ENCODE assay signal across 8 cellular contexts in the genomic region with DNA sequence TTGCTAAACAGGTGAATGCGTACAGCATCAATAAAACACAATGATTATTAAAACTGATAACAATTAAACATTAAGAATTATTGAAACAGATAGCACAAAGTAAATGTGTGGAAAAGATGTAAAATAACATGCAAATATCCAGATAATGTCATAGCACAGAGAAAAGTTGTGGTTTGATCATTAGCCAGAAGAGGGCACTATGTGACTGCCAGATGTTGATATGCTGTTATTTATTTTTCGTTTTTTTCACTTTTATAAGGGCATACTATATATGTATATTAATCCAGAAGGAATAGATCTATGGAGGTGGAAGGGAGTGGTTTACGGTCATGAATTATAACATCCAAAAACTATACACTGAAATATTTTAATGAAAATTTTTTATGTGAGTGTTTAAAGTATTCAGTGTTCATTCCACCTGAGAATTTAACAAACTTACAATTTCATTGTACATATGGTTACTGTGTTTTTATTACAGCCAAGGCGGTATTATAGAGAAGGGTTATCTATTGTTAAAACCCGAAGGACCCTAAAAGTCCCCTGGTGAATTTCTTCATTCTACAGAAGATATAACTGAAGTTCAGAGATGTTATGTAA.
DNase-seq lines count a peak whose midpoint lies in the region; FAIRE-seq and TF ChIP-seq lines count a peak whose summit lies in the region.

No MANE protein-coding gene starts in this region.

- TF ChIP-seq CTCF in PC-9 (conservative IDR thresholded peaks at IDR 0.05), result peak; percentile 72
- peak; percentile 44 to 68 for TF ChIP-seq CTCF in fibroblast of lung (conservative IDR thresholded peaks at IDR 0.05 in 1 of 2, IDR thresholded peaks at IDR 0.05 in 1 of 2; ENCODE audit: low read depth in 1 of 2, low read length in 2 of 2)

- CTCF ChIA-PET in PC-9 (lab: Charles Lee), result no interaction called here

- DNase-seq in DMS53 (lab: John Stamatoyannopoulos, UW) (peak; percentile 53), GM23248 (peak; percentile 60), PC-9 (peak in 1 of 2 experiments; percentile 3), fibroblast of lung (ENCODE audit: low read depth in 2 of 2) (peak; percentile 31 to 64), small intestine (peak; percentile 32)
- no peak for DNase-seq in activated CD4-positive, alpha-beta T cell treated with anti-CD3 and anti-CD28 coated beads for 48 hours
- DNase-seq in effector memory CD4-positive, alpha-beta T cell, result no peak
- DNase-seq in stimulated activated CD4-positive, alpha-beta T cell treated with anti-CD3 and anti-CD28 coated beads, Interleukin-4, amount 100 ng/mL, for 4 hours, result no peak

- POLR2A ChIA-PET in PC-9 (lab: Charles Lee; ENCODE audit: unreplicated experiment), result no interaction called here

- FAIRE-seq in small intestine (lab: Jason Lieb, UNC), result peak; percentile 93

- H4K20me1 ChIP-seq in GM23248 (ENCODE audit: insufficient read depth), result no peaks in the 10 kb centered on the region
- H4K20me1 ChIP-seq in PC-9 (ENCODE audit: insufficient read depth), result no peaks in the 10 kb centered on the region
- no peaks in the 10 kb centered on the region for H4K20me1 ChIP-seq in fibroblast of lung (ENCODE audit: control insufficient read depth, extremely low read depth, insufficient read depth, low read length)

- 4 to 10% methylated on average over 5 of the region's 5 CpGs for WGBS in GM23248 (ENCODE audit: low coverage in 1 of 2, low lambda C conversion rate in 2 of 2, missing lambda C conversion rate in 2 of 2), 2 experiments
- 24 to 32% (median 25%) methylated on average over 5 of the region's 5 CpGs for WGBS in small intestine, 3 donors

- H3K79me2 ChIP-seq in GM23248 (ENCODE audit: insufficient read depth) (no peaks in the 10 kb centered on the region), PC-9 (ENCODE audit: low read depth) (no peaks in the 10 kb centered on the region), fibroblast of lung (ENCODE audit: control insufficient read depth, insufficient read depth, low read length) (no peaks in the 10 kb centered on the region)

- intact Hi-C loops in PC-9 (cut with micrococcal nuclease; ENCODE audit: unreplicated experiment), result loop anchor here (1.0 to 2.0 kb wide), 2 partner anchors 273 to 308 kb away; no protein-coding TSS in a partner anchor

- H3K9me2 ChIP-seq in GM23248 (ENCODE audit: insufficient read depth) (no peaks in the 10 kb centered on the region), PC-9 (ENCODE audit: insufficient read depth) (no peaks in the 10 kb centered on the region)

- H3K9me3 ChIP-seq in GM23248 (ENCODE audit: low read depth) (no peaks in the 10 kb centered on the region), PC-9 (ENCODE audit: insufficient read depth, low read depth) (no peaks in the 10 kb centered on the region), fibroblast of lung (ENCODE audit: control insufficient read depth, insufficient read depth, low read depth, low read length) (no peaks in the 10 kb centered on the region), small intestine (ENCODE audit: control insufficient read depth, low read depth) (no peaks in the 10 kb centered on the region)
- H3K9me3 ChIP-seq in effector memory CD4-positive, alpha-beta T cell (ENCODE audit: control insufficient read depth, low read length), result no peaks in the 10 kb centered on the region

- in situ Hi-C loops in GM23248 (cut with MboI), result loop anchor here (10.0 to 25.0 kb wide), 3 partner anchors 849 to 1274 kb away; no protein-coding TSS in a partner anchor

- H3K4me2 ChIP-seq in GM23248 (ENCODE audit: unreplicated experiment) (no peak overlapping the region), PC-9 (no peak overlapping the region), fibroblast of lung (ENCODE audit: extremely low read depth, insufficient read depth, low read length) (no peak overlapping the region)

- BruUV-seq in PC-9 (replicated peaks; lab: Mats Ljungman, UMichigan), result no TSS peak

- H2AFZ ChIP-seq in GM23248 (no peak overlapping the region), PC-9 (no peak overlapping the region), fibroblast of lung (ENCODE audit: low read length) (no peak overlapping the region)

- H3K4me1 ChIP-seq in GM23248 (ENCODE audit: insufficient read depth) (peaks cover 22% of the 10 kb centered on the region), PC-9 (replicated peaks; ENCODE audit: insufficient read depth) (no peaks in the 10 kb centered on the region), fibroblast of lung (ENCODE audit: control insufficient read depth, extremely low read depth, insufficient read depth, low read length) (peaks cover 12% of the 10 kb centered on the region), small intestine (ENCODE audit: control insufficient read depth in 2 of 2, insufficient read depth in 1 of 2, low read depth in 1 of 2, low read length in 1 of 2) (peaks cover 0 to 2% of the 10 kb centered on the region in 2 donors)
- no peaks in the 10 kb centered on the region for H3K4me1 ChIP-seq in effector memory CD4-positive, alpha-beta T cell (ENCODE audit: control insufficient read depth, insufficient read depth, low read length, poor library complexity, severe bottlenecking)

- H3K9ac ChIP-seq in GM23248 (no peak overlapping the region), fibroblast of lung (ENCODE audit: insufficient read depth, low read length) (no peak overlapping the region)

- H3K27me3 ChIP-seq in GM23248 (replicated peaks; ENCODE audit: insufficient read depth), result peaks cover 35% of the 10 kb centered on the region
- H3K27me3 ChIP-seq in PC-9 (ENCODE audit: insufficient read depth, low read depth), result no peaks in the 10 kb centered on the region
- H3K27me3 ChIP-seq in fibroblast of lung (ENCODE audit: control insufficient read depth, insufficient read depth, low read length), result no peaks in the 10 kb centered on the region
- H3K27me3 ChIP-seq in small intestine (ENCODE audit: control insufficient read depth in 2 of 2, insufficient read depth in 2 of 2, low read length in 2 of 2), result no peaks in the 10 kb centered on the region
- no peaks in the 10 kb centered on the region for H3K27me3 ChIP-seq in effector memory CD4-positive, alpha-beta T cell (replicated peaks; ENCODE audit: control insufficient read depth, insufficient read depth, low read length, poor library complexity, severe bottlenecking)

- H3F3A ChIP-seq in GM23248 (ENCODE audit: insufficient read depth) (peaks cover 27% of the 10 kb centered on the region), PC-9 (ENCODE audit: insufficient read depth, low read depth) (no peaks in the 10 kb centered on the region)

- H3K36me3 ChIP-seq in GM23248 (ENCODE audit: low read depth) (no peaks in the 10 kb centered on the region), PC-9 (ENCODE audit: low read depth) (no peaks in the 10 kb centered on the region), fibroblast of lung (ENCODE audit: control insufficient read depth, insufficient read depth, low read length) (no peaks in the 10 kb centered on the region), small intestine (ENCODE audit: control insufficient read depth in 2 of 2, insufficient read depth in 2 of 2, low read length in 2 of 2) (no peaks in the 10 kb centered on the region)
- no peaks in the 10 kb centered on the region for H3K36me3 ChIP-seq in effector memory CD4-positive, alpha-beta T cell (ENCODE audit: control insufficient read depth, insufficient read depth, low read length)

- H3K27ac ChIP-seq in GM23248, result no peak overlapping the region
- no peak overlapping the region for H3K27ac ChIP-seq in PC-9
- no peak overlapping the region for H3K27ac ChIP-seq in fibroblast of lung (ENCODE audit: insufficient read depth, low read length)
- no peak overlapping the region for H3K27ac ChIP-seq in small intestine (ENCODE audit: low read depth in 1 of 2, low read length in 1 of 2)
- no peak overlapping the region for H3K27ac ChIP-seq in effector memory CD4-positive, alpha-beta T cell (ENCODE audit: insufficient read depth, low read length, poor library complexity, severe bottlenecking)

- H3K4me3 ChIP-seq in GM23248 (no peak overlapping the region), PC-9 (no peak overlapping the region), fibroblast of lung (replicated peaks in 1 of 4; ENCODE audit: control extremely low read depth in 1 of 4, insufficient read depth in 1 of 4, low read depth in 3 of 4, low read length in 4 of 4) (no peak overlapping the region), small intestine (ENCODE audit: low read depth in 1 of 2, low read length in 2 of 2) (no peak overlapping the region)
- no peak overlapping the region for H3K4me3 ChIP-seq in effector memory CD4-positive, alpha-beta T cell (ENCODE audit: insufficient read depth, low read depth, low read length, poor library complexity, severe bottlenecking)

Comparison
In these comparisons a context has a peak if more than half of its experiments do, and no peak if none do; other contexts are left out.
1. DNase-seq: peak in DMS53 (single experiment), GM23248 (single experiment), fibroblast of lung (2 of 2) and small intestine (single experiment); none in activated CD4-positive, alpha-beta T cell treated with anti-CD3 and anti-CD28 coated beads for 48 hours (single experiment), effector memory CD4-positive, alpha-beta T cell (0 of 3) and stimulated activated CD4-positive, alpha-beta T cell treated with anti-CD3 and anti-CD28 coated beads, Interleukin-4, amount 100 ng/mL, for 4 hours (0 of 2).